7 cellular contexts compared by ENCODE assay signal in the genomic region with DNA sequence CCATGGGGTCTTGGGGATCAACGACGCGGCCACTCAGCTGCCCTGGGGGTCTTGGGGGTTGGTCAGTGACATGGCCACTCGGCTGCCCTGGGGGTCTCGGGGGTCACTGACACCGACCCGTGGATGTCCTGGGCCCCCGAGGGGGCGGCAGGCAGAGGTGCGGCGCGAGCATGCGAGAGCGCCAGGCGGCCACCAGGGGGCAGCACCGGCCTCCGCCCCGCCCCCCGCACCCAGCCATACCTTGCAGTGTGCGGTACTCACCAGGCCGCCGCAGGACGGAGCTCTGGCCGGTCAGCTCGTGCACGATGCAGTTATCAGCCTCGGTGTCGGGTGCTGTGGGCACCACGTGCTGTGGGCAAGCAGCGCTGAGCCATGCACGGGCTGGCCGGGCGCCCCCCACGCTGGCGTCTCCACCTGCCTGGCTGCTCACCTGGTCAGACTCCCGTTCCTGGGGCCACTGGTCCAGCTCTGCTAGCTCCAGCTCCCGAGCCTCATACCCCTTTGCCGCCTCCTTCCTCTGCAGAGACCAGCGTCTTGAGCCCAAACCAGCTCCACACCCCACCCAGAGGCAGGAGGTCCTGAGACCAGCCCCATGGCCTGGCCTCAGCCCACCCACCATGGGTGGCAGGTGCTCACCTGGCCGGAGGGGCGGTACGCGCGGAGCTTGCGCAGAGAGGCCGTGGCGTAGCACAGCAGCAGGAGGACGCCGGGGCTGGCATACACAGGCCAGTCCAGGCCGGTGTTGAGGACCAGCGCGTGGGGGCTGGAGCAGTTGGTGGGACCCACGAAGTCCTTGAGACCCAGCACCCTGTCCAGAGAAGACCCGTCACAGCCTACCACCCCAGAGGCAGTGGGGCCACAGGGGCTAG. TPM values are rescaled to one million over a fixed set of nuclear protein-coding genes. Genes with fewer than 3 reads are reported as not detected.
A peak's percentile ranks its signal among the peaks of the same experiment; 100 is the strongest.
DNase-seq lines count a peak whose midpoint lies in the region; ATAC-seq and TF ChIP-seq lines count a peak whose summit lies in the region.

No MANE protein-coding gene starts in this region.

- H3K27ac ChIP-seq in SJSA1: no peak overlapping the region
- no peak overlapping the region for H3K27ac ChIP-seq in psoas muscle
- H3K27ac ChIP-seq in vagina: no peak overlapping the region

- DNase-seq in GM12864 (ENCODE audit: low read depth) (peak; percentile 26), SJSA1 (ENCODE audit: low read depth in 1 of 2, low spot score in 2 of 2) (peak; percentile 55 to 81), glutamatergic neuron (peak; percentile 81), psoas muscle (peak; percentile 70 to 88), vagina (ENCODE audit: extremely low spot score in 2 of 2) (no peak)
- DNase-seq in activated gamma-delta T cell treated with anti-CD3 and anti-CD28 coated beads, Interleukin-2, amount 50 U/mL, for 16 hours (ENCODE audit: low read depth): peak; percentile 71

- no peaks in the 10 kb centered on the region for H3K27me3 ChIP-seq in SJSA1 (replicated peaks)
- H3K27me3 ChIP-seq in psoas muscle (ENCODE audit: insufficient read depth in 3 of 3, low read length in 2 of 3): peaks cover 0 to under 1% (median 0%) of the 10 kb centered on the region in 3 donors
- H3K27me3 ChIP-seq in vagina: no peaks in the 10 kb centered on the region

- no peak overlapping the region for H3K27ac Mint-ChIP-seq in glutamatergic neuron (ENCODE audit: unreplicated experiment)

- peaks cover 4% of the 10 kb centered on the region for H3K27me3 Mint-ChIP-seq in glutamatergic neuron (ENCODE audit: unreplicated experiment)

- H3K4me3 ChIP-seq in GM12864 (ENCODE audit: low read depth, low read length): no peak overlapping the region
- H3K4me3 ChIP-seq in SJSA1: 0 out of 2 replicates have a peak overlapping the region, but pooled peaks have one; percentile 3
- H3K4me3 ChIP-seq in psoas muscle: no peak overlapping the region
- no peak overlapping the region for H3K4me3 ChIP-seq in vagina

- 34 to 41% (median 41%) methylated on average over 38 to 54 of the region's 54 CpGs for WGBS in psoas muscle, 3 donors

- no peaks in the 10 kb centered on the region for H3K4me1 Mint-ChIP-seq in glutamatergic neuron (ENCODE audit: low read depth, unreplicated experiment)

- H3K36me3 Mint-ChIP-seq in glutamatergic neuron (ENCODE audit: unreplicated experiment): no peaks in the 10 kb centered on the region

- H3K36me3 ChIP-seq in SJSA1 (peaks cover 93% of the 10 kb centered on the region), psoas muscle (ENCODE audit: insufficient read depth in 1 of 2, low read depth in 1 of 2) (peaks cover 0 to 4% of the 10 kb centered on the region in 2 donors), vagina (peaks cover 0 to 25% of the 10 kb centered on the region in 2 donors)

- H3K4me1 ChIP-seq in SJSA1 (replicated peaks): 0 out of 2 replicates have a peak, but pooled peaks cover 7% of the 10 kb centered on the region
- no peaks in the 10 kb centered on the region for H3K4me1 ChIP-seq in psoas muscle
- peaks cover 32% of the 10 kb centered on the region for H3K4me1 ChIP-seq in vagina

- ATAC-seq in HG03175 (IDR thresholded peaks at IDR 0.05; ENCODE audit: unreplicated experiment): peak; percentile 56
- peak; percentile 72 to 91 (median 82) for ATAC-seq in psoas muscle

- TF ChIP-seq POLR2A in vagina (IDR thresholded peaks at IDR 0.05): no peak

- intact Hi-C loops in psoas muscle (cut with DNase I): loop anchor here (2.0 to 5.0 kb wide), 4 partner anchors 47 to 475 kb away; a partner anchor contains a TSS
- intact Hi-C loops in vagina (cut with DNase I): loop anchor here (2.0 to 5.0 kb wide), 2 partner anchors 47 to 480 kb away; a partner anchor contains a TSS

- H3K4me3 Mint-ChIP-seq in glutamatergic neuron (ENCODE audit: unreplicated experiment): no peak overlapping the region

- H3K9me3 ChIP-seq in SJSA1 (replicated peaks) (no peaks in the 10 kb centered on the region), psoas muscle (no peaks in the 10 kb centered on the region), vagina (no peaks in the 10 kb centered on the region)

- TF ChIP-seq CTCF in GM12864 (IDR thresholded peaks at IDR 0.05; ENCODE audit: low read depth, low read length, missing control alignments) (peak; percentile 90), glutamatergic neuron (IDR thresholded peaks at IDR 0.05; ENCODE audit: partially characterized antibody, unreplicated experiment) (peak; percentile 100), psoas muscle (IDR thresholded peaks at IDR 0.05) (peak; percentile 96), vagina (IDR thresholded peaks at IDR 0.05) (peak; percentile 98 to 99 (median 98))

- peaks cover 6% of the 10 kb centered on the region for H3K9me3 Mint-ChIP-seq in glutamatergic neuron (ENCODE audit: unreplicated experiment)

RNA-seq across cellular contexts. Expression of a gene that starts 31.2 kb away (rescaled TPM):
- 17.9 and 20.4 TPM in 2 replicates for total RNA-seq in SJSA1 (2014; rRNA removed; shearing (Covaris generic))
- total RNA-seq in glutamatergic neuron (ENCODE audit: unreplicated experiment) (32.4 TPM), psoas muscle (10 to 100 TPM; 12.4 to 24.1 (median 19.6) TPM), vagina (7.9 TPM)
- 10 to 100 TPM; 20.2 to 24.1 (median 21.9) TPM for polyA plus RNA-seq in psoas muscle

RNA-seq across cellular contexts. Expression of a gene that starts 31.3 kb away (rescaled TPM):
- 25.0 and 32.4 TPM in 2 replicates for total RNA-seq in SJSA1 (2014; rRNA removed; shearing (Covaris generic))
- total RNA-seq in glutamatergic neuron (ENCODE audit: unreplicated experiment) (26.5 TPM), psoas muscle (10 to 100 TPM; 13.4 to 22.9 (median 15.7) TPM), vagina (26.5 TPM)
- polyA plus RNA-seq in psoas muscle: 10 to 100 TPM; 10.1 to 14.9 (median 12.1) TPM

RNA-seq across cellular contexts. Expression of a gene that starts 47.5 kb away (rescaled TPM):
- 142 and 181 TPM in 2 replicates for total RNA-seq in SJSA1 (2014; rRNA removed; shearing (Covaris generic))
- total RNA-seq in glutamatergic neuron (ENCODE audit: unreplicated experiment): 12.3 TPM
- total RNA-seq in psoas muscle: 10 to 100 TPM in 2 of 4 donors, 1 to 10 TPM in 2; 8.8 to 12.6 (median 10.9) TPM
- polyA plus RNA-seq in psoas muscle: 10 to 100 TPM in 2 of 3 donors, 1 to 10 TPM in 1; 7.2 to 26.8 (median 10.2) TPM
- 184 TPM for total RNA-seq in vagina

RNA-seq across cellular contexts. Expression of a gene that starts 51.2 kb away (rescaled TPM):
- total RNA-seq in SJSA1 (2014; rRNA removed; shearing (Covaris generic)): 0.05 TPM in 1 of 2 replicates, not detected in the other
- total RNA-seq in glutamatergic neuron (ENCODE audit: unreplicated experiment) (not detected), psoas muscle (1 to 10 TPM; 1.5 to 8.5 (median 4.0) TPM), vagina (not detected)
- 1 to 10 TPM; 1.2 to 5.3 (median 3.0) TPM for polyA plus RNA-seq in psoas muscle

Comparison
In these comparisons a context has a peak if more than half of its experiments do, and no peak if none do; other contexts are left out.
1. DNase-seq: peak in GM12864 (single experiment), SJSA1 (2 of 2), activated gamma-delta T cell treated with anti-CD3 and anti-CD28 coated beads, Interleukin-2, amount 50 U/mL, for 16 hours (single experiment), glutamatergic neuron (single experiment) and psoas muscle (2 of 2); none in vagina (0 of 2).
2. RNA of a gene that starts 47.5 kb away (total RNA-seq): 184 TPM in vagina (single experiment) and 142 to 181 TPM in SJSA1; 8.8 to 12.6 TPM in psoas muscle and 12.3 TPM in glutamatergic neuron (single experiment); every median in the first group is over 10 times any median in the second.
3. Peak in every context shown above with its lines, with median percentiles within 50 percentile points of each other: CTCF ChIP-seq.